In genomic region chr12:52496054-52496453, GRCh38 we compare ENCODE assay signal across 12 cellular contexts. TPM values are rescaled to one million over a fixed set of nuclear protein-coding genes. Genes with fewer than 3 reads are reported as not detected.
DNase-seq lines count a peak whose midpoint lies in the region; ATAC-seq and TF ChIP-seq lines count a peak whose summit lies in the region.
"Had no signal": no experiment of that assay in that cellular context is flagged by ENCODE, and none has a peak within 500 bp of the region (broad histone marks: within the 10 kb centered on the region; RNA-seq: fewer than 3 reads in every experiment).

No MANE protein-coding gene starts in this region.

- no peak overlapping the region for H2AFZ ChIP-seq in PC-9

- H3K27me3 ChIP-seq in BLaER1 (no peaks in the 10 kb centered on the region), PC-9 (ENCODE audit: insufficient read depth, low read depth) (no peaks in the 10 kb centered on the region)
- H3K27me3 ChIP-seq: sigmoid colon, upper lobe of left lung had no signal

- H3K9me2 ChIP-seq in PC-9 (ENCODE audit: insufficient read depth): no peaks in the 10 kb centered on the region

- CTCF ChIA-PET in PC-9 (lab: Charles Lee): interaction anchor here (1.0 to 1.6 kb wide), 3 partner anchors 24 to 105 kb away, joined by 3 to 4 read pairs (median 3); partner anchors contain the start of gene KRT5

- H3K9me3 ChIP-seq in BLaER1: no peaks in the 10 kb centered on the region
- 0 out of 2 replicates have a peak, but pooled peaks cover 3% of the 10 kb centered on the region for H3K9me3 ChIP-seq in PC-9 (ENCODE audit: insufficient read depth, low read depth)
- H3K9me3 ChIP-seq: sigmoid colon, upper lobe of left lung had no signal

- DNase-seq in NCI-H1105 (lab: John Stamatoyannopoulos, UW) (peak; percentile 48), PC-9 (no peak), iPS-NIHi7 (ENCODE audit: extremely low spot score) (peak; percentile 18), NOMO-1 treated with DMSO at 0.1 percent for 48 hours (lab: John Stamatoyannopoulos, UW; ENCODE audit: unreplicated experiment) (no peak), NCI-H128 (lab: John Stamatoyannopoulos, UW; ENCODE audit: unreplicated experiment) (no peak)
- DNase-seq: effector memory CD4-positive, alpha-beta T cell; sigmoid colon; T-helper 9 cell; upper lobe of left lung had no signal

- H3K4me2 ChIP-seq in BLaER1 (peak overlapping the region; percentile 41), PC-9 (peak overlapping the region; percentile 57)

- no peak for TF ChIP-seq CTCF in PC-9 (conservative IDR thresholded peaks at IDR 0.05)

- H3K79me2 ChIP-seq in PC-9 (ENCODE audit: low read depth): no peaks in the 10 kb centered on the region

- no TSS peak for BruUV-seq in PC-9 (replicated peaks; lab: Mats Ljungman, UMichigan)

- POLR2A ChIA-PET in PC-9 (lab: Charles Lee; ENCODE audit: unreplicated experiment): interaction anchor here (0.6 to 1.1 kb wide), 5 partner anchors 23 to 352 kb away, joined by 3 to 5 read pairs (median 4); no protein-coding TSS in a partner anchor

- no peak overlapping the region for H3K4me3 ChIP-seq in BLaER1
- H3K4me3 ChIP-seq in PC-9: no peak overlapping the region
- H3K4me3 ChIP-seq: sigmoid colon, upper lobe of left lung had no signal

- no peak overlapping the region for H3K9ac ChIP-seq in BLaER1

- H3K36me3 ChIP-seq in BLaER1 (no peaks in the 10 kb centered on the region), PC-9 (ENCODE audit: low read depth) (no peaks in the 10 kb centered on the region)
- H3K36me3 ChIP-seq: sigmoid colon, upper lobe of left lung had no signal

- no peak overlapping the region for H3K27ac ChIP-seq in BLaER1
- H3K27ac ChIP-seq in PC-9: peak overlapping the region; percentile 68

- ATAC-seq in HG03378 (IDR thresholded peaks at IDR 0.05; ENCODE audit: unreplicated experiment) (no peak), HG03097 (IDR thresholded peaks at IDR 0.05; ENCODE audit: low FRiP score, unreplicated experiment) (no peak)

- intact Hi-C loops in PC-9 (cut with micrococcal nuclease; ENCODE audit: unreplicated experiment): loop anchor here (1.0 kb wide), 1 partner anchor 26 kb away; no protein-coding TSS in a partner anchor

- H4K20me1 ChIP-seq in BLaER1 (no peaks in the 10 kb centered on the region), PC-9 (ENCODE audit: insufficient read depth) (no peaks in the 10 kb centered on the region)

- peaks cover 24% of the 10 kb centered on the region for H3K4me1 ChIP-seq in BLaER1
- H3K4me1 ChIP-seq in PC-9 (replicated peaks; ENCODE audit: insufficient read depth): peaks cover 41% of the 10 kb centered on the region

- H3F3A ChIP-seq in PC-9 (ENCODE audit: insufficient read depth, low read depth): peaks cover 20% of the 10 kb centered on the region; the same call in 1 of the 2 replicates

RNA-seq across cellular contexts. Expression of gene KRT6A, which starts 3.0 kb away (rescaled TPM):
- total RNA-seq in PC-9 (2021): 55.9 and 87.5 TPM in 2 replicates
- total RNA-seq: sigmoid colon had no signal

RNA-seq across cellular contexts. Expression of gene KRT6C, which starts 22.4 kb away (rescaled TPM):
- not detected in 2 replicates for total RNA-seq in PC-9 (2021)
- total RNA-seq: sigmoid colon, upper lobe of left lung had no signal

RNA-seq across cellular contexts. Expression of gene KRT5, which starts 24.1 kb away (rescaled TPM):
- total RNA-seq in PC-9 (2021): 89.7 and 134 TPM in 2 replicates

RNA-seq across cellular contexts. Expression of gene KRT6B, which starts 44.1 kb away (rescaled TPM):
- total RNA-seq in PC-9 (2021): 0.98 and 1.1 TPM in 2 replicates
- total RNA-seq: sigmoid colon had no signal

RNA-seq across cellular contexts. Expression of gene KRT71, which starts 56.9 kb away (rescaled TPM):
- total RNA-seq in PC-9 (2021): not detected in 2 replicates
- total RNA-seq: sigmoid colon, upper lobe of left lung had no signal

Comparison
In these comparisons a context has a peak if more than half of its experiments do, and no peak if none do; other contexts are left out.
1. DNase-seq: peak in NCI-H1105 (single experiment) and iPS-NIHi7 (single experiment); none in PC-9 (0 of 2), NOMO-1 treated with DMSO at 0.1 percent for 48 hours (single experiment) and NCI-H128 (single experiment).